14 cellular contexts compared by ENCODE assay signal in the genomic region with DNA sequence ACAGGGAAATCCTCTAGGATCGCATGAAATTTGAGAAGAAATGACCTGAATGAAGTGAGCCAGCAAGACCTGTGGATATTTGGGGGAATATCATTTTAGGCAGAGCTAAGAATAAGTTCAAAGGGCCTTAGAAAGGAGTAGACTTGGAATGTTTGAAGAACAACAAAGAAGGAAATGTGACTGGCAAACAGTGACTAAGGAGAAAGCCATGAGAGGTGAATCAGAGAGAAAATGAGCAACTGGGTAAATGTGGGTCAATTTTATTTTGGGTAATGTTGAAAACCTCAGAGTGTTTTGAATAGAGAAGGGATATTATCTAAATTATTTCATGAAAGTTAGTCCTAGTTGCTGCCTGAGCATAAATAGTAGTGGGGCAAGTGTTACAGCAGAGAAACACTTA.
A peak's percentile ranks its signal among the peaks of the same experiment; 100 is the strongest.
DNase-seq lines count a peak whose midpoint lies in the region; ATAC-seq, FAIRE-seq and TF ChIP-seq lines count a peak whose summit lies in the region.
"Had no signal": no experiment of that assay in that cellular context is flagged by ENCODE, and none has a peak within 500 bp of the region (broad histone marks: within the 10 kb centered on the region; RNA-seq: fewer than 3 reads in every experiment).

No MANE protein-coding gene starts in this region.

- no peaks in the 10 kb centered on the region for H3K79me1 ChIP-seq in H1 (ENCODE audit: low read depth, low read length)

- no peak overlapping the region for H2BK12ac ChIP-seq in H1 (ENCODE audit: low read depth, low read length)

- H3K27me3 Mint-ChIP-seq in Calu3 (ENCODE audit: unreplicated experiment) = no peaks in the 10 kb centered on the region

- H3K4me2 ChIP-seq in H1 (ENCODE audit: insufficient read depth in 1 of 2, low read depth in 2 of 2, low read length in 2 of 2) = no peak overlapping the region

- no peak overlapping the region for H3K56ac ChIP-seq in H1 (replicated peaks; ENCODE audit: insufficient read length, low read depth, low read length)

- no peak overlapping the region for H2BK20ac ChIP-seq in H1 (ENCODE audit: low read length)

- no peak overlapping the region for H3K23ac ChIP-seq in H1 (ENCODE audit: insufficient read length)

- CTCF ChIA-PET in Calu3 (lab: Charles Lee) (no interaction called here), H1 (lab: Charles Lee; ENCODE audit: partially characterized antibody) (interaction anchor here (0.6 kb wide), 1 partner anchor 252 kb away, joined by 3 read pairs; no protein-coding TSS in a partner anchor)

- TF ChIP-seq CTCF in Calu3 (IDR thresholded peaks at IDR 0.05; ENCODE audit: unreplicated experiment) (no peak), H1 (IDR thresholded peaks at IDR 0.05; ENCODE audit: control extremely low read depth in 1 of 3, insufficient read depth in 1 of 3, low read depth in 1 of 3, low read length in 3 of 3) (no peak), omental fat pad (IDR thresholded peaks at IDR 0.05) (no peak)

- no peak overlapping the region for H4K91ac ChIP-seq in H1 (replicated peaks; ENCODE audit: insufficient read length, low read length)

- ATAC-seq in omental fat pad (ENCODE audit: low FRiP score) = no peak

- no peak overlapping the region for H2AK5ac ChIP-seq in H1 (ENCODE audit: low read depth, low read length)

- no peak overlapping the region for H2BK5ac ChIP-seq in H1 (ENCODE audit: low read depth, low read length)

- no TSS peak for BruUV-seq in Calu3 (replicated peaks; lab: Mats Ljungman, UMichigan)

- no peak overlapping the region for H3K9ac ChIP-seq in H1 (replicated peaks in 1 of 4; ENCODE audit: extremely low read depth in 1 of 4, low read depth in 3 of 4, low read length in 3 of 4)
- H3K9ac ChIP-seq: parathyroid adenoma had no signal

- H4K20me1 ChIP-seq in H1 (replicated peaks in 1 of 2; ENCODE audit: control insufficient read depth in 1 of 2, insufficient read depth in 2 of 2, low read length in 2 of 2) = no peaks in the 10 kb centered on the region

- H3K9me3 Mint-ChIP-seq in Calu3 (ENCODE audit: low read depth, unreplicated experiment) = no peaks in the 10 kb centered on the region

- no peak overlapping the region for H2BK15ac ChIP-seq in H1 (ENCODE audit: low read length)

- POLR2A ChIA-PET in H1 (lab: Charles Lee; ENCODE audit: partially characterized antibody) = no interaction called here

- H4K5ac ChIP-seq in H1 (ENCODE audit: insufficient read length, low read depth, low read length) = no peak overlapping the region

- no peaks in the 10 kb centered on the region for H3K9me3 ChIP-seq in H1 (ENCODE audit: insufficient read depth in 2 of 2, low read depth in 1 of 2, low read length in 1 of 2)

- DNase-seq in Calu3 (no peak), M059J (ENCODE audit: low read depth) (peak; percentile 83), H1 (ENCODE audit: low read depth in 1 of 2, low spot score in 2 of 2) (no peak), non-pigmented ciliary epithelial cell (ENCODE audit: low read depth) (peak; percentile 9), caudate nucleus (lab: John Stamatoyannopoulos, UW) (no peak), omental fat pad (ENCODE audit: low spot score) (no peak), T-helper 9 cell (no peak)
- no peak for DNase-seq in activated CD4-positive, alpha-beta T cell treated with anti-CD3 and anti-CD28 coated beads for 1 hour
- DNase-seq: activated effector memory CD4-positive, alpha-beta T cell treated with anti-CD3 and anti-CD28 coated beads, Interleukin-2, amount 50 U/mL, for 16 hours; NCI-H1417; NCI-H446 treated with DMSO at 0.1 percent for 48 hours; stimulated activated CD8-positive, alpha-beta memory T cell treated with anti-CD3 and anti-CD28 coated beads, Interleukin-4, amount 100 ng/mL, for 48 hours had no signal

- H2AFZ ChIP-seq in H1 (ENCODE audit: low read length) = peak overlapping the region; percentile 89
- H2AFZ ChIP-seq: parathyroid adenoma had no signal

- H3K27me3 ChIP-seq in H1 (replicated peaks in 1 of 4; ENCODE audit: control insufficient read depth in 3 of 4, extremely low read depth in 1 of 4, insufficient read depth in 3 of 4, low read length in 3 of 4) = no peaks in the 10 kb centered on the region

- FAIRE-seq in H1 (lab: Jason Lieb, UNC) = no peak

- no peak overlapping the region for H3K4ac ChIP-seq in H1 (replicated peaks; ENCODE audit: insufficient read length, low read depth, low read length)

- no peaks in the 10 kb centered on the region for H3K36me3 Mint-ChIP-seq in Calu3 (ENCODE audit: insufficient read depth, unreplicated experiment)

- no peak overlapping the region for H2BK120ac ChIP-seq in H1 (replicated peaks; ENCODE audit: low read depth, low read length)

- TF ChIP-seq RAD21 in H1 (IDR thresholded peaks at IDR 0.05 in 1 of 2, conservative IDR thresholded peaks at IDR 0.05 in 1 of 2; ENCODE audit: low read depth in 2 of 2, low read length in 2 of 2) = no peak

- TF ChIP-seq POLR2A in H1 (IDR thresholded peaks at IDR 0.05; ENCODE audit: control extremely low read depth in 1 of 2, low read depth in 2 of 2, low read length in 2 of 2) = no peak

- intact Hi-C loops in Calu3 (cut with micrococcal nuclease; ENCODE audit: unreplicated experiment) = no loop called here

- no peak overlapping the region for H3K18ac ChIP-seq in H1 (ENCODE audit: extremely low read depth, low read length)

- H3K27ac ChIP-seq in H1 (ENCODE audit: low read depth, low read length) (no peak overlapping the region), caudate nucleus (ENCODE audit: low read depth, low read length) (no peak overlapping the region)
- H3K27ac ChIP-seq: C4-2B, parathyroid adenoma had no signal

- WGBS in H1 (ENCODE audit: extremely low coverage in 1 of 2, insufficient coverage in 1 of 2, insufficient read length in 1 of 2, insufficient replicate concordance in 2 of 2, low coverage in 1 of 2, low lambda C conversion rate in 2 of 2, missing lambda C conversion rate in 1 of 2), 2 experiments = 92% methylated on average over 1 of the region's 1 CpG; no CpG with 5 or more reads in 1 of the 2 experiments

- H3K14ac ChIP-seq in H1 (ENCODE audit: insufficient read length) = no peak overlapping the region

- no peaks in the 10 kb centered on the region for H3K79me2 ChIP-seq in H1 (ENCODE audit: control insufficient read depth in 1 of 2, insufficient read depth in 2 of 2, low read length in 2 of 2)
- H3K79me2 ChIP-seq: parathyroid adenoma had no signal

- H3K4me3 Mint-ChIP-seq in Calu3 (ENCODE audit: low read depth, unreplicated experiment) = no peak overlapping the region

- peaks cover 26% of the 10 kb centered on the region for H3K4me1 Mint-ChIP-seq in Calu3 (ENCODE audit: low read depth, unreplicated experiment)

- H3K27ac Mint-ChIP-seq in Calu3 (ENCODE audit: unreplicated experiment) = peak overlapping the region; percentile 48

- no peak overlapping the region for H4K8ac ChIP-seq in H1 (ENCODE audit: extremely low read depth, insufficient read depth, low read length)

- no peak for TF ChIP-seq EP300 in H1 (IDR thresholded peaks at IDR 0.05; ENCODE audit: borderline replicate concordance in 1 of 2, low read depth in 2 of 2, low read length in 2 of 2)

- no peak overlapping the region for H3K4me3 ChIP-seq in H1 (ENCODE audit: extremely low read depth in 1 of 4, insufficient read depth in 2 of 4, low read depth in 3 of 4, low read length in 4 of 4)

- no peaks in the 10 kb centered on the region for H3K23me2 ChIP-seq in H1 (ENCODE audit: low read depth, low read length)

- H3K36me3 ChIP-seq in H1 (ENCODE audit: control insufficient read depth in 2 of 4, insufficient read depth in 4 of 4, low read length in 3 of 4) = no peaks in the 10 kb centered on the region

- no peaks in the 10 kb centered on the region for H3K4me1 ChIP-seq in H1 (replicated peaks in 1 of 4; ENCODE audit: control insufficient read depth in 3 of 4, insufficient read depth in 4 of 4, low read length in 3 of 4)
- H3K4me1 ChIP-seq: parathyroid adenoma had no signal

TF ChIP-seq in H1, 55 proteins besides CTCF, POLR2A, EP300 and RAD21:
- TF ChIP-seq TBP (IDR thresholded peaks at IDR 0.05; ENCODE audit: low read depth, low read length) (no peak), JUN (IDR thresholded peaks at IDR 0.05; ENCODE audit: low read depth, low read length) (no peak), CHD1 (IDR thresholded peaks at IDR 0.05; ENCODE audit: low read depth, low read length) (no peak), SAP30 (IDR thresholded peaks at IDR 0.05; ENCODE audit: insufficient read depth, insufficient replicate concordance, low read length) (no peak), CBX8 (IDR thresholded peaks at IDR 0.05; ENCODE audit: borderline replicate concordance, low read depth, low read length) (no peak), KDM1A (IDR thresholded peaks at IDR 0.05; ENCODE audit: borderline replicate concordance, low read length) (no peak), SIRT6 (IDR thresholded peaks at IDR 0.05; ENCODE audit: low read length) (no peak), KDM4A (IDR thresholded peaks at IDR 0.05; ENCODE audit: low read depth, low read length, severe bottlenecking) (no peak), TEAD4 (IDR thresholded peaks at IDR 0.05; ENCODE audit: low read depth, low read length) (no peak), CBX5 (IDR thresholded peaks at IDR 0.05; ENCODE audit: low read depth, low read length) (no peak), SRF (IDR thresholded peaks at IDR 0.05; ENCODE audit: low read depth, low read length) (no peak), POLR2AphosphoS5 (IDR thresholded peaks at IDR 0.05; ENCODE audit: low read depth, low read length) (no peak)
- TF ChIP-seq, protein P1, sequence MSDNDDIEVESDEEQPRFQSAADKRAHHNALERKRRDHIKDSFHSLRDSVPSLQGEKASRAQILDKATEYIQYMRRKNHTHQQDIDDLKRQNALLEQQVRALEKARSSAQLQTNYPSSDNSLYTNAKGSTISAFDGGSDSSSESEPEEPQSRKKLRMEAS (IDR thresholded peaks at IDR 0.05) = no peak

Comparison
In these comparisons a context has a peak if more than half of its experiments do, and no peak if none do; other contexts are left out.
1. DNase-seq: peak in M059J (single experiment) and non-pigmented ciliary epithelial cell (single experiment); none in Calu3 (single experiment), H1 (0 of 2), caudate nucleus (0 of 61), omental fat pad (single experiment), T-helper 9 cell (single experiment) and activated CD4-positive, alpha-beta T cell treated with anti-CD3 and anti-CD28 coated beads for 1 hour (single experiment).